In the genomic region with DNA sequence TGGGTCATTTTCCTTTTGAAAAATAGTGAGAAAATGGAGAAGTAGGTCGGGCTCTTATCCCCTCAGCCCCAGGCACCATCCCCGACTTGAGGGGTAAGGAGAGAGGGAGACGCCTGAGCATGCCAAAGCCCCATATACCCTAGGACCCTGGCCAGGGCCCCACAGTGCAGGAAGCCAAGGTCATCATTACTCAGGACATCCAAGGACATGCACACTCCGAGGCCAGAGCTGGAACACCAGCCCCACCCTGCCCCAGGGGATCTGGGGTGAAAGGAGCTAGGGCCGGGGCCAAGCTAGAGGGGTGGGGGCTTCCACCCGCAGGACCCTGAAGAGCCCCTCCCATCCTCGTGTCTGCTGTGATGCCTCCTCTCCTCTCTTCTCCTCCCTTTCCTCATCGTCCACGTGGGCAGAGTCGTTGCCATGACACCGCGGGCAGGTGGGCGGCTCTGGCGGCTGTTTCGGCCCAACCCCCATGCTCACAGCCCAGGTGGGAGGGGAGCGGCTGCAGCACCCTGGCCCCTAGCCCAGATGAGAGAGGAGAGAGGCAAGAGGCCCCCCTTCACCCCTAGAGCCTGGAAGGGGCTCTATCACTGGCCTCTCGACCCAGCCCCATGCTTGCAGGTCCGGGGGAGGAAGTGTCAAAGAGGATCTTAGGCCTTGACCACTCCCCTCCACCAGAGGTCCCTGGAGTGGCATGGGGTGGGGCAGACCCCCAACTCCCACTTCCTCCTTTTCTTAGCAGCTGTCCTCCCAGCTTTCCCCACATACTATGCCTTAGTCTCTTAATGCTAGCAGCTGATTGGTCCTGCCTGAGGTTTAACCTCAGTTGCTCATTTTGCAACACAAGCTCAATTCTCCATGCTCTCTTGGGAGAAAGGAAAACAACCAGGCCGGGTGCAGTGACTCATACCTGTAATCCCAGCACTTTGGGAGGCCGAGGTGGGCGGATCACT, we compare ENCODE assay signal across 9 cellular contexts. TPM values are rescaled to one million over a fixed set of nuclear protein-coding genes. Genes with fewer than 3 reads are reported as not detected.
A peak's percentile ranks its signal among the peaks of the same experiment; 100 is the strongest.
DNase-seq lines count a peak whose midpoint lies in the region; ATAC-seq, FAIRE-seq and TF ChIP-seq lines count a peak whose summit lies in the region.
"Had no signal": no experiment of that assay in that cellular context is flagged by ENCODE, and none has a peak within 500 bp of the region (broad histone marks: within the 10 kb centered on the region; RNA-seq: fewer than 3 reads in every experiment).

No MANE protein-coding gene starts in this region.

- CTCF ChIA-PET in IMR-90 (lab: Yijun Ruan, JAX) = no interaction called here

- H3K27me3 ChIP-seq in DOHH2 (ENCODE audit: control insufficient read depth, low read length) = peaks cover 9% of the 10 kb centered on the region; the same call in 1 of the 2 replicates
- H3K27me3 ChIP-seq in IMR-90 (ENCODE audit: control insufficient read depth, insufficient read depth, low read length) = no peaks in the 10 kb centered on the region; the same call in 1 of the 2 replicates
- no peaks in the 10 kb centered on the region for H3K27me3 ChIP-seq in WERI-Rb-1 (ENCODE audit: insufficient read depth, low read depth, severe bottlenecking)
- peaks cover 0 to 2% of the 10 kb centered on the region in 2 donors for H3K27me3 ChIP-seq in small intestine (ENCODE audit: control insufficient read depth in 2 of 2, insufficient read depth in 2 of 2, low read length in 2 of 2)
- peaks cover 0 to 3% of the 10 kb centered on the region in 2 donors for H3K27me3 ChIP-seq in uterus

- H3K9ac ChIP-seq in IMR-90 (ENCODE audit: low read depth, low read length) = no peak overlapping the region

- H2AFZ ChIP-seq in IMR-90 (replicated peaks; ENCODE audit: low read length, poor library complexity) = peak overlapping the region; percentile 5

- ATAC-seq in IMR-90 (ENCODE audit: low read depth) (no peak), mucosa of descending colon (peak; percentile 30), HG03045 (IDR thresholded peaks at IDR 0.05; ENCODE audit: unreplicated experiment) (no peak)

- H3K9me3 ChIP-seq in DOHH2 (ENCODE audit: control insufficient read depth, insufficient read depth, low read length) (no peaks in the 10 kb centered on the region), IMR-90 (ENCODE audit: control insufficient read depth, insufficient read depth, low read length) (no peaks in the 10 kb centered on the region), WERI-Rb-1 (ENCODE audit: severe bottlenecking) (no peaks in the 10 kb centered on the region), mucosa of descending colon (no peaks in the 10 kb centered on the region), small intestine (ENCODE audit: control insufficient read depth, low read depth) (no peaks in the 10 kb centered on the region), uterus (no peaks in the 10 kb centered on the region)

- intact Hi-C loops in IMR-90 (cut with micrococcal nuclease) = no loop called here
- intact Hi-C loops in mucosa of descending colon (cut with DNase I, micrococcal nuclease) = no loop called here
- intact Hi-C loops in uterus (cut with DNase I; ENCODE audit: low total_unique reads) = no loop called here

- H3K23ac ChIP-seq in IMR-90 (ENCODE audit: low read depth, low read length) = no peak overlapping the region

- TF ChIP-seq POLR2A in IMR-90 (IDR thresholded peaks at IDR 0.05; ENCODE audit: low read depth, low read length) (no peak), uterus (IDR thresholded peaks at IDR 0.05) (no peak)

- in situ Hi-C loops in IMR-90 (cut with MboI; ENCODE audit: low sequenced_read_pairs) = no loop called here

- no peak overlapping the region for H4K5ac ChIP-seq in IMR-90 (ENCODE audit: low read depth, low read length)

- DNase-seq in IMR-90 = no peak
- peak; percentile 42 for DNase-seq in WERI-Rb-1
- no peak for DNase-seq in mucosa of descending colon
- no peak for DNase-seq in small intestine
- no peak for DNase-seq in NCI-H1694 (lab: John Stamatoyannopoulos, UW)
- DNase-seq in uterus = no peak

- FAIRE-seq in small intestine (lab: Jason Lieb, UNC) = no peak

- no peak overlapping the region for H3K14ac ChIP-seq in IMR-90 (replicated peaks; ENCODE audit: low read depth, low read length)

- H4K20me1 ChIP-seq in DOHH2 (ENCODE audit: control insufficient read depth, insufficient read depth, low read depth, low read length) (no peaks in the 10 kb centered on the region), IMR-90 (ENCODE audit: insufficient read depth, low read length) (no peaks in the 10 kb centered on the region)

- no peak overlapping the region for H2BK20ac ChIP-seq in IMR-90 (ENCODE audit: low read depth, low read length)

- H3K4me2 ChIP-seq in DOHH2 (ENCODE audit: low read length) (peak overlapping the region; percentile 26; the same call in 1 of the 2 replicates), IMR-90 (ENCODE audit: low read depth, low read length) (no peak overlapping the region)

- no peak overlapping the region for H2BK5ac ChIP-seq in IMR-90 (ENCODE audit: low read depth, low read length, poor library complexity, severe bottlenecking)

- TF ChIP-seq RAD21 in IMR-90 (IDR thresholded peaks at IDR 0.05; ENCODE audit: low read length) = no peak

- no peaks in the 10 kb centered on the region for H3K79me1 ChIP-seq in IMR-90 (ENCODE audit: low read depth in 1 of 2, low read length in 2 of 2)

- no peaks in the 10 kb centered on the region for H3K9me2 ChIP-seq in DOHH2 (replicated peaks; ENCODE audit: control insufficient read depth, low read length)

- H2AK5ac ChIP-seq in IMR-90 (ENCODE audit: low read depth, low read length) = no peak overlapping the region

- no peak overlapping the region for H3K18ac ChIP-seq in IMR-90 (ENCODE audit: low read depth, low read length)

- no peak overlapping the region for H3K27ac ChIP-seq in DOHH2 (ENCODE audit: low read depth, low read length)
- no peak overlapping the region for H3K27ac ChIP-seq in IMR-90 (ENCODE audit: insufficient read depth, low read length)
- peak overlapping the region; percentile 52 for H3K27ac ChIP-seq in WERI-Rb-1
- no peak overlapping the region for H3K27ac ChIP-seq in small intestine (ENCODE audit: low read depth in 1 of 2, low read length in 1 of 2)
- no peak overlapping the region for H3K27ac ChIP-seq in uterus

- no peak overlapping the region for H2AK9ac ChIP-seq in IMR-90 (replicated peaks; ENCODE audit: low read depth, low read length, poor library complexity)

- H4K8ac ChIP-seq in IMR-90 (ENCODE audit: low read depth in 2 of 2, low read length in 2 of 2) = no peak overlapping the region

- POLR2A ChIA-PET in IMR-90 (lab: Charles Lee; ENCODE audit: unreplicated experiment) = no interaction called here

- no CpG with 5 or more reads among the region's 21 CpGs for WGBS in IMR-90 (ENCODE audit: extremely low coverage in 2 of 2, insufficient read length in 1 of 2), 2 experiments
- WGBS in small intestine, 3 donors = 10 to 18% (median 15%) methylated on average over 20 to 21 of the region's 21 CpGs

- H3K56ac ChIP-seq in IMR-90 (ENCODE audit: extremely low read depth, insufficient read depth, low read length) = no peak overlapping the region

- no peaks in the 10 kb centered on the region for H3K36me3 ChIP-seq in DOHH2 (ENCODE audit: control insufficient read depth, low read length)
- no peaks in the 10 kb centered on the region for H3K36me3 ChIP-seq in IMR-90 (ENCODE audit: control insufficient read depth, insufficient read depth, low read length)
- H3K36me3 ChIP-seq in WERI-Rb-1 = no peaks in the 10 kb centered on the region; the same call in 1 of the 2 replicates
- H3K36me3 ChIP-seq in mucosa of descending colon (ENCODE audit: low read depth) = no peaks in the 10 kb centered on the region
- no peaks in the 10 kb centered on the region for H3K36me3 ChIP-seq in small intestine (ENCODE audit: control insufficient read depth in 2 of 2, insufficient read depth in 2 of 2, low read length in 2 of 2)
- H3K36me3 ChIP-seq in uterus = no peaks in the 10 kb centered on the region

- no peak overlapping the region for H4K91ac ChIP-seq in IMR-90 (ENCODE audit: insufficient read depth, low read depth, low read length)

- no TSS peak for BruUV-seq in IMR-90 (replicated peaks; lab: Mats Ljungman, UMichigan)

- no peaks in the 10 kb centered on the region for H3F3A ChIP-seq in DOHH2 (ENCODE audit: control insufficient read depth, insufficient read depth)

- dilution Hi-C loops in IMR-90 (cut with HindIII; ENCODE audit: low sequenced_read_pairs, unreplicated experiment) = no loop called here

- H3K9me1 ChIP-seq in IMR-90 (ENCODE audit: insufficient read depth, low read length) = no peaks in the 10 kb centered on the region

- H2BK120ac ChIP-seq in IMR-90 (ENCODE audit: low read depth, low read length) = no peak overlapping the region

- no peaks in the 10 kb centered on the region for H3K79me2 ChIP-seq in DOHH2 (ENCODE audit: control insufficient read depth, low read length)

- peak; percentile 21 for TF ChIP-seq CTCF in DOHH2 (IDR thresholded peaks at IDR 0.05; ENCODE audit: low read depth, low read length, poor library complexity, severe bottlenecking)
- TF ChIP-seq CTCF in IMR-90 (conservative IDR thresholded peaks at IDR 0.05; ENCODE audit: low read depth, low read length) = no peak
- peak; percentile 45 for TF ChIP-seq CTCF in WERI-Rb-1 (IDR thresholded peaks at IDR 0.05; ENCODE audit: low read depth, low read length)
- TF ChIP-seq CTCF in mucosa of descending colon (IDR thresholded peaks at IDR 0.05) = no peak
- TF ChIP-seq CTCF in uterus (IDR thresholded peaks at IDR 0.05) = no peak

- no peak overlapping the region for H3K4ac ChIP-seq in IMR-90 (ENCODE audit: low read depth, low read length)

- H2BK15ac ChIP-seq in IMR-90 (ENCODE audit: low read depth, low read length) = no peak overlapping the region

- H3K4me1 ChIP-seq in DOHH2 (ENCODE audit: control insufficient read depth, low read length) (peaks cover 10% of the 10 kb centered on the region), IMR-90 (ENCODE audit: control insufficient read depth, insufficient read depth, low read length) (no peaks in the 10 kb centered on the region), mucosa of descending colon (ENCODE audit: low read depth) (no peaks in the 10 kb centered on the region), small intestine (ENCODE audit: control insufficient read depth in 2 of 2, insufficient read depth in 1 of 2, low read depth in 1 of 2, low read length in 1 of 2) (no peaks in the 10 kb centered on the region), uterus (no peaks in the 10 kb centered on the region)

- H3K4me3 ChIP-seq in DOHH2 (ENCODE audit: low read length) (no peak overlapping the region), IMR-90 (ENCODE audit: insufficient read depth, low read depth, low read length) (no peak overlapping the region), WERI-Rb-1 (ENCODE audit: low read depth, low read length) (no peak overlapping the region), mucosa of descending colon (no peak overlapping the region), small intestine (ENCODE audit: low read depth in 1 of 2, low read length in 2 of 2) (no peak overlapping the region), uterus (no peak overlapping the region)

RNA-seq across cellular contexts. Expression of a gene that starts 10.6 kb away (rescaled TPM):
- total RNA-seq in IMR-90 (2012; rRNA removed) (not detected in 2 replicates), mucosa of descending colon (under 1 TPM; 0.35 to 0.60 (median 0.41) TPM), uterus (under 1 TPM in 1 of 4 donors, not detected in 3; 0.14 TPM)
- polyA plus RNA-seq in IMR-90 (2012; rRNA removed) (0.02 and 0.10 TPM in 2 replicates), small intestine (under 1 TPM in 2 of 3 donors, not detected in 1; 0.27 to 0.39 TPM)
- 0.03 TPM in 2 replicates for polyA plus RNA-seq in IMR-90 (2012; cell fraction: cytosol; rRNA removed)
- polyA plus RNA-seq in IMR-90 (2012; cell fraction: nucleus; rRNA removed; ENCODE audit: low replicate concordance) = 0.01 and 0.09 TPM in 2 replicates
- total RNA-seq: lung microvascular endothelial cell had no signal

RNA-seq across cellular contexts. Expression of a gene that starts 59.3 kb away (rescaled TPM):
- total RNA-seq in IMR-90 (2012; rRNA removed) (31.9 and 36.4 TPM in 2 replicates), mucosa of descending colon (10 to 100 TPM; 50.8 to 53.8 (median 51.8) TPM), uterus (10 to 100 TPM; 11.8 to 31.2 (median 19.4) TPM)
- polyA plus RNA-seq in IMR-90 (2012; rRNA removed) (39.8 and 44.4 TPM in 2 replicates), small intestine (10 to 100 TPM; 26.6 to 53.2 (median 40.0) TPM)
- 31.4 and 39.9 TPM in 2 replicates for polyA plus RNA-seq in IMR-90 (2012; cell fraction: cytosol; rRNA removed)
- polyA plus RNA-seq in IMR-90 (2012; cell fraction: nucleus; rRNA removed; ENCODE audit: low replicate concordance) = 13.7 and 21.5 TPM in 2 replicates

Comparison
In these comparisons a context has a peak if more than half of its experiments do, and no peak if none do; other contexts are left out.
1. CTCF ChIP-seq: peak in DOHH2 (single experiment) and WERI-Rb-1 (single experiment); none in IMR-90 (single experiment), mucosa of descending colon (single experiment) and uterus (0 of 4).